9 cellular contexts compared by ENCODE assay signal in the genomic region with DNA sequence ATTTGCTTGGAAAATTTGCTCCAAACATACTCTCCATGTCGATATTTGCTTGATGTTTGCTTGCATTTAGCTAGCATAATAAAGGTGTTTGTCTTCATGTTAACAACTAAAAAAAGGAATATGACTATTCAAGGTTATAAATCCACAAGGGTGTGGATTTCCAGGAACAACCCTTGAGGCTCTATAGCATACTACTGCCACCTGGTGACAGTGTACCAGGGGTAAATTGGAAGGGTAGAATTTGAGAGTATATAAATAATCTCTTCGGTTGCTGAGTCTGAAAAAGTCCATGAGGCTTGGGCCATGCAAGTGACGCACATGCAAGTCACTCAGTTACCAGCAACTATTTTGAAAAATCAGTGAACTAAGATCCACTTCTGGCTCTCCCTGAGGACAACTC.
DNase-seq lines count a peak whose midpoint lies in the region; ATAC-seq and TF ChIP-seq lines count a peak whose summit lies in the region.
"Had no signal": no experiment of that assay in that cellular context is flagged by ENCODE, and none has a peak within 500 bp of the region (broad histone marks: within the 10 kb centered on the region; RNA-seq: fewer than 3 reads in every experiment).

No MANE protein-coding gene starts in this region.

- ATAC-seq in GM23338 (peak; percentile 52), Panc1 (peak; percentile 47; the same call in 1 of the 2 replicates), heart right ventricle (peak in 4 of 8 donors; percentile 37 to 60 (median 44))

- H3K27me3 ChIP-seq in BE2C, result no peaks in the 10 kb centered on the region
- no peaks in the 10 kb centered on the region for H3K27me3 ChIP-seq in GM23338 (ENCODE audit: insufficient read depth)
- peaks cover 8% of the 10 kb centered on the region; the same call in 1 of the 2 replicates for H3K27me3 ChIP-seq in Panc1 (ENCODE audit: control insufficient read depth, insufficient read depth, low read length)
- H3K27me3 ChIP-seq in heart right ventricle, result peaks cover 0 to 23% (median 9%) of the 10 kb centered on the region in 7 donors
- peaks cover 0 to 35% of the 10 kb centered on the region in 2 donors for H3K27me3 ChIP-seq in tibial artery

- POLR2A ChIA-PET in Panc1 (lab: Charles Lee), result no interaction called here

- H3K27ac ChIP-seq in GM23338 (ENCODE audit: low read depth), result no peak overlapping the region
- no peak overlapping the region for H3K27ac ChIP-seq in Panc1 (ENCODE audit: low read length)
- no peak overlapping the region for H3K27ac ChIP-seq in heart right ventricle
- no peak overlapping the region for H3K27ac ChIP-seq in tibial artery
- H3K27ac ChIP-seq: KMS-11 had no signal

- H3K9me2 ChIP-seq in GM23338 (ENCODE audit: insufficient read depth), result no peaks in the 10 kb centered on the region

- H2AFZ ChIP-seq in GM23338, result no peak overlapping the region

- CTCF ChIA-PET in Panc1 (lab: Charles Lee), result interaction anchor here (2.5 kb wide), 1 partner anchor 45 kb away, joined by 11 read pairs; no protein-coding TSS in a partner anchor

- no peaks in the 10 kb centered on the region for H4K20me1 ChIP-seq in GM23338 (replicated peaks; ENCODE audit: insufficient read depth)

- no peaks in the 10 kb centered on the region for H3K9me3 ChIP-seq in BE2C
- no peaks in the 10 kb centered on the region for H3K9me3 ChIP-seq in Panc1 (ENCODE audit: control insufficient read depth, insufficient read depth, low read depth, low read length)
- no peaks in the 10 kb centered on the region for H3K9me3 ChIP-seq in heart right ventricle
- no peaks in the 10 kb centered on the region for H3K9me3 ChIP-seq in tibial artery

- H3K36me3 Mint-ChIP-seq in GM23338 (ENCODE audit: low read depth), result no peaks in the 10 kb centered on the region

- BruUV-seq in Panc1 (replicated peaks; lab: Mats Ljungman, UMichigan), result no TSS peak

- WGBS in heart right ventricle, 2 donors, result 47 to 56% methylated on average over 3 of the region's 3 CpGs

- H3K4me1 ChIP-seq in BE2C (no peaks in the 10 kb centered on the region), GM23338 (ENCODE audit: insufficient read depth) (0 out of 2 replicates have a peak, but pooled peaks cover 6% of the 10 kb centered on the region), Panc1 (ENCODE audit: control insufficient read depth, insufficient read depth, low read length) (no peaks in the 10 kb centered on the region), heart right ventricle (peaks cover 0 to 3% (median 0%) of the 10 kb centered on the region in 9 donors), tibial artery (no peaks in the 10 kb centered on the region)

- H3K4me2 ChIP-seq in GM23338, result no peak overlapping the region
- H3K4me2 ChIP-seq: KMS-11 had no signal

- H3K27ac Mint-ChIP-seq in GM23338, result no peak overlapping the region

- H3F3A ChIP-seq in GM23338 (replicated peaks; ENCODE audit: low read depth), result no peaks in the 10 kb centered on the region

- intact Hi-C loops in Panc1 (cut with micrococcal nuclease; ENCODE audit: unreplicated experiment) (no loop called here), heart right ventricle (cut with DNase I) (loop anchor here (1.0 to 5.0 kb wide), 6 partner anchors 35 to 45 kb away; no protein-coding TSS in a partner anchor), tibial artery (cut with DNase I; ENCODE audit: low total_unique reads) (no loop called here)

- in situ Hi-C loops in Panc1 (cut with HindIII; ENCODE audit: low pct_unique_long_range_greater_than_20kb, low sequenced_read_pairs), result no loop called here

- peaks cover 5% of the 10 kb centered on the region for H3K27me3 Mint-ChIP-seq in GM23338 (ENCODE audit: insufficient read depth, low read depth, poor library complexity)

- DNase-seq in BE2C (no peak), GM23338 (ENCODE audit: low spot score) (peak; percentile 44), Panc1 (ENCODE audit: low read depth, low spot score) (peak; percentile 5), heart right ventricle (no peak), tibial artery (no peak), mucosa of gallbladder (ENCODE audit: low spot score) (no peak), EL (no peak)
- DNase-seq in stimulated activated CD4-positive, alpha-beta T cell treated with anti-CD3 and anti-CD28 coated beads, Interleukin-12 subunit alpha, Interleukin-12 subunit beta, amount 100 ng/mL, for 4 hours, result no peak

- H3K4me1 Mint-ChIP-seq in GM23338, result peaks cover 3% of the 10 kb centered on the region; the same call in 1 of the 3 replicates

- no peak overlapping the region for H3K4me3 Mint-ChIP-seq in GM23338

- H3K36me3 ChIP-seq in BE2C (no peaks in the 10 kb centered on the region), GM23338 (ENCODE audit: insufficient read depth) (no peaks in the 10 kb centered on the region), Panc1 (ENCODE audit: control insufficient read depth, insufficient read depth, low read length) (no peaks in the 10 kb centered on the region), heart right ventricle (no peaks in the 10 kb centered on the region), tibial artery (no peaks in the 10 kb centered on the region)

- peak; percentile 34 for TF ChIP-seq CTCF in BE2C (IDR thresholded peaks at IDR 0.05; ENCODE audit: low read depth, low read length)
- peak; percentile 57 to 59 for TF ChIP-seq CTCF in GM23338 (conservative IDR thresholded peaks at IDR 0.05; ENCODE audit: low read depth in 2 of 2)
- no peak; the same call in 1 of the 2 replicates for TF ChIP-seq CTCF in Panc1 (IDR thresholded peaks at IDR 0.05)
- peak; percentile 31 to 66 (median 45) for TF ChIP-seq CTCF in heart right ventricle (IDR thresholded peaks at IDR 0.05)
- no peak for TF ChIP-seq CTCF in tibial artery (IDR thresholded peaks at IDR 0.05)

- H3K4me3 ChIP-seq in BE2C (ENCODE audit: low read depth, low read length), result no peak overlapping the region
- H3K4me3 ChIP-seq in GM23338, result no peak overlapping the region
- no peak overlapping the region for H3K4me3 ChIP-seq in Panc1 (ENCODE audit: low read depth in 2 of 2, low read length in 2 of 2)
- no peak overlapping the region for H3K4me3 ChIP-seq in heart right ventricle
- no peak overlapping the region for H3K4me3 ChIP-seq in tibial artery

- H3K79me2 ChIP-seq in GM23338 (replicated peaks; ENCODE audit: insufficient read depth), result no peaks in the 10 kb centered on the region

- H3K9me3 Mint-ChIP-seq in GM23338, result no peaks in the 10 kb centered on the region

TF ChIP-seq in GM23338, 12 proteins besides CTCF, POLR2A, EP300 and RAD21 (continues in another document):
- TF ChIP-seq, protein P1, sequence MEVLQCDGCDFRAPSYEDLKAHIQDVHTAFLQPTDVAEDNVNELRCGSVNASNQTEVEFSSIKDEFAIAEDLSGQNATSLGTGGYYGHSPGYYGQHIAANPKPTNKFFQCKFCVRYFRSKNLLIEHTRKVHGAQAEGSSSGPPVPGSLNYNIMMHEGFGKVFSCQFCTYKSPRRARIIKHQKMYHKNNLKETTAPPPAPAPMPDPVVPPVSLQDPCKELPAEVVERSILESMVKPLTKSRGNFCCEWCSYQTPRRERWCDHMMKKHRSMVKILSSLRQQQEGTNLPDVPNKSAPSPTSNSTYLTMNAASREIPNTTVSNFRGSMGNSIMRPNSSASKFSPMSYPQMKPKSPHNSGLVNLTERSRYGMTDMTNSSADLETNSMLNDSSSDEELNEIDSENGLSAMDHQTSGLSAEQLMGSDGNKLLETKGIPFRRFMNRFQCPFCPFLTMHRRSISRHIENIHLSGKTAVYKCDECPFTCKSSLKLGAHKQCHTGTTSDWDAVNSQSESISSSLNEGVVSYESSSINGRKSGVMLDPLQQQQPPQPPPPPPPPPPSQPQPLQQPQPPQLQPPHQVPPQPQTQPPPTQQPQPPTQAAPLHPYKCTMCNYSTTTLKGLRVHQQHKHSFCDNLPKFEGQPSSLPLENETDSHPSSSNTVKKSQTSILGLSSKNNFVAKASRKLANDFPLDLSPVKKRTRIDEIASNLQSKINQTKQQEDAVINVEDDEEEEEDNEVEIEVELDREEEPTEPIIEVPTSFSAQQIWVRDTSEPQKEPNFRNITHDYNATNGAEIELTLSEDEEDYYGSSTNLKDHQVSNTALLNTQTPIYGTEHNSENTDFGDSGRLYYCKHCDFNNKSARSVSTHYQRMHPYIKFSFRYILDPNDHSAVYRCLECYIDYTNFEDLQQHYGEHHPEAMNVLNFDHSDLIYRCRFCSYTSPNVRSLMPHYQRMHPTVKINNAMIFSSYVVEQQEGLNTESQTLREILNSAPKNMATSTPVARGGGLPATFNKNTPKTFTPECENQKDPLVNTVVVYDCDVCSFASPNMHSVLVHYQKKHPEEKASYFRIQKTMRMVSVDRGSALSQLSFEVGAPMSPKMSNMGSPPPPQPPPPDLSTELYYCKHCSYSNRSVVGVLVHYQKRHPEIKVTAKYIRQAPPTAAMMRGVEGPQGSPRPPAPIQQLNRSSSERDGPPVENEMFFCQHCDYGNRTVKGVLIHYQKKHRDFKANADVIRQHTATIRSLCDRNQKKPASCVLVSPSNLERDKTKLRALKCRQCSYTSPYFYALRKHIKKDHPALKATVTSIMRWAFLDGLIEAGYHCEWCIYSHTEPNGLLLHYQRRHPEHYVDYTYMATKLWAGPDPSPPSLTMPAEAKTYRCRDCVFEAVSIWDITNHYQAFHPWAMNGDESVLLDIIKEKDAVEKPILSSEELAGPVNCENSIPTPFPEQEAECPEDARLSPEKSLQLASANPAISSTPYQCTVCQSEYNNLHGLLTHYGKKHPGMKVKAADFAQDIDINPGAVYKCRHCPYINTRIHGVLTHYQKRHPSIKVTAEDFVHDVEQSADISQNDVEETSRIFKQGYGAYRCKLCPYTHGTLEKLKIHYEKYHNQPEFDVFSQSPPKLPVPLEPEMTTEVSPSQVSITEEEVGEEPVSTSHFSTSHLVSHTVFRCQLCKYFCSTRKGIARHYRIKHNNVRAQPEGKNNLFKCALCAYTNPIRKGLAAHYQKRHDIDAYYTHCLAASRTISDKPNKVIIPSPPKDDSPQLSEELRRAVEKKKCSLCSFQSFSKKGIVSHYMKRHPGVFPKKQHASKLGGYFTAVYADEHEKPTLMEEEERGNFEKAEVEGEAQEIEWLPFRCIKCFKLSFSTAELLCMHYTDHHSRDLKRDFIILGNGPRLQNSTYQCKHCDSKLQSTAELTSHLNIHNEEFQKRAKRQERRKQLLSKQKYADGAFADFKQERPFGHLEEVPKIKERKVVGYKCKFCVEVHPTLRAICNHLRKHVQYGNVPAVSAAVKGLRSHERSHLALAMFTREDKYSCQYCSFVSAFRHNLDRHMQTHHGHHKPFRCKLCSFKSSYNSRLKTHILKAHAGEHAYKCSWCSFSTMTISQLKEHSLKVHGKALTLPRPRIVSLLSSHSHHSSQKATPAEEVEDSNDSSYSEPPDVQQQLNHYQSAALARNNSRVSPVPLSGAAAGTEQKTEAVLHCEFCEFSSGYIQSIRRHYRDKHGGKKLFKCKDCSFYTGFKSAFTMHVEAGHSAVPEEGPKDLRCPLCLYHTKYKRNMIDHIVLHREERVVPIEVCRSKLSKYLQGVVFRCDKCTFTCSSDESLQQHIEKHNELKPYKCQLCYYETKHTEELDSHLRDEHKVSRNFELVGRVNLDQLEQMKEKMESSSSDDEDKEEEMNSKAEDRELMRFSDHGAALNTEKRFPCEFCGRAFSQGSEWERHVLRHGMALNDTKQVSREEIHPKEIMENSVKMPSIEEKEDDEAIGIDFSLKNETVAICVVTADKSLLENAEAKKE (CRISPR knock-in tag; IDR thresholded peaks at IDR 0.05), result no peak
- TF ChIP-seq ZNF114 (CRISPR knock-in tag; IDR thresholded peaks at IDR 0.05), result no peak
- no peak for TF ChIP-seq JUNB (IDR thresholded peaks at IDR 0.05; ENCODE audit: unreplicated experiment)
- TF ChIP-seq POLR2AphosphoS5 (IDR thresholded peaks at IDR 0.05; ENCODE audit: low read depth), result no peak

Comparison
In these comparisons a context has a peak if more than half of its experiments do, and no peak if none do; other contexts are left out.
1. DNase-seq: peak in GM23338 (single experiment) and Panc1 (single experiment); none in BE2C (single experiment), heart right ventricle (0 of 2), tibial artery (0 of 2), stimulated activated CD4-positive, alpha-beta T cell treated with anti-CD3 and anti-CD28 coated beads, Interleukin-12 subunit alpha, Interleukin-12 subunit beta, amount 100 ng/mL, for 4 hours (single experiment), mucosa of gallbladder (single experiment) and EL (single experiment).
2. CTCF ChIP-seq: peak in BE2C (single experiment), GM23338 (2 of 2) and heart right ventricle (9 of 9); none in Panc1 (single experiment) and tibial artery (0 of 2).
3. intact Hi-C loops: an anchor here in heart right ventricle (1.0 to 5.0 kb wide); none called in Panc1 and tibial artery.